8 cellular contexts compared by ENCODE assay signal in the genomic region with DNA sequence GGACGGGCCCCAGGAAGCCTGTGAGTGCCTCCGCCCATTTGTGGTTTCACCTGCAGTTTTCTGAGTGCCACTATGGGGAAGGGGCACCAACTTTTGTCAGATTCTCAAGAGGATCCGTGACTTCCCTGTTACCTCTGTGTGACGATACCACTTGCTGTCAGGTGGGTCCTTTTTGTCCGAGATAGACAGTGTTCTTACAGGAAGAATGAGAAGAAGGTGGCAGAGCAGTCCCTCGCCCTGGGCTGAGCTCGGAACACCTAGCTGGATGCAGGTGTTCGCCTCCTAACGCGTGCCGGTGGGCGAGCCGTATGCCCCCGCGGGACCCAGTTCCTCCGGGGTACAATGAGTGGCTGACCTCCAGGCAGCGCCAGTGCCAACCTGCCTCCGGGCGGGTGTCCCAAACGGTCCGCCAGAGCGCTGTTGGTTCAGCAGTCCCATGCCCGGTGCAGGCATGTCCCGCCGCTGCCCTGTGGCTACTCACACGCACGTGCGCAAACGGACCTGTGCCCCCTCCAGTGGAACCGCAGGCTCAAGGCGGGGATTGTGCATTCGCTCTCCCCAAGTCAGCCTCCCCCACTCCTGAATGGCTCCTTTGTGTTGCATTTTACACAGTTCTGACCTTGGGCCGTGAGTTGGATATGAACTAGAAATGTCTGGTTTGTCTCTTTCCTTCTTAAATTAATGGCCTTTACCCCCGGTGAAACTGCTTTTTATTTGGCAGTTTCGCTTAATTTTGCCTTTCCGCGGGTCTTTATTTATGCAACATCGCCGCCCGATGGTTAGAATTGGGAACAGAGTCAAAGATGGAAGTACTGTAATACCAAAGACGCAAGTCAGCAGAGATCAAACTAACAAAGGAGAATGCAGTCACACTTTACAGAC. TPM values are rescaled to one million over a fixed set of nuclear protein-coding genes. Genes with fewer than 3 reads are reported as not detected.
DNase-seq lines count a peak whose midpoint lies in the region; ATAC-seq and TF ChIP-seq lines count a peak whose summit lies in the region.

No MANE protein-coding gene starts in this region.

- no peaks in the 10 kb centered on the region for H3K27me3 ChIP-seq in Karpas-422 (ENCODE audit: low read length)

- peak overlapping the region; percentile 33 for H3K9ac ChIP-seq in Karpas-422 (ENCODE audit: low read length)

- H3K9me3 Mint-ChIP-seq in natural killer cell: no peaks in the 10 kb centered on the region

- peak; percentile 37; the same call in 1 of the 2 replicates for TF ChIP-seq POLR2A in Raji (IDR thresholded peaks at IDR 0.05; ENCODE audit: insufficient read depth, low read depth, low read length)

- H3K36me3 ChIP-seq in Karpas-422 (ENCODE audit: insufficient read depth, low read length): no peaks in the 10 kb centered on the region

- no peaks in the 10 kb centered on the region for H3K36me3 Mint-ChIP-seq in natural killer cell

- H3K4me3 ChIP-seq in GM12865 (ENCODE audit: low read depth, low read length): peak overlapping the region; percentile 72
- peak overlapping the region; percentile 51; the same call in 1 of the 2 replicates for H3K4me3 ChIP-seq in Karpas-422 (ENCODE audit: low read length)
- peak overlapping the region; percentile 59 for H3K4me3 ChIP-seq in fibroblast of pulmonary artery (replicated peaks; ENCODE audit: low read depth, low read length)

- H3K9me2 ChIP-seq in Karpas-422 (replicated peaks; ENCODE audit: insufficient read depth, low read length): no peaks in the 10 kb centered on the region

- peak overlapping the region; percentile 58 for H2AFZ ChIP-seq in Karpas-422 (ENCODE audit: low read length)

- no peaks in the 10 kb centered on the region for H3K79me2 ChIP-seq in Karpas-422 (ENCODE audit: low read length)

- H4K20me1 ChIP-seq in Karpas-422 (ENCODE audit: insufficient read depth, low read depth, low read length): peaks cover 15% of the 10 kb centered on the region; the same call in 1 of the 2 replicates

- H3K27ac ChIP-seq in Karpas-422 (ENCODE audit: low read length): no peak overlapping the region

- peak; percentile 80 for DNase-seq in GM12865 (ENCODE audit: low read depth)
- peak; percentile 90 for DNase-seq in Karpas-422
- peak; percentile 45 for DNase-seq in activated T-helper 9 cell treated with anti-CD3 and anti-CD28 coated beads, Interleukin-2, amount 50 U/mL, for 16 hours (ENCODE audit: low read depth)
- DNase-seq in fibroblast of pulmonary artery (ENCODE audit: low read depth): peak; percentile 84
- peak; percentile 65 for DNase-seq in natural killer cell
- DNase-seq in stimulated activated naive CD8-positive, alpha-beta T cell treated with anti-CD3 and anti-CD28 coated beads, Interleukin-15, Interleukin-2, amounts not matched to agents 100 U/mL and 50 U/mL, for 24 hours: peak; percentile 74

- TF ChIP-seq CTCF in GM12865 (IDR thresholded peaks at IDR 0.05; ENCODE audit: insufficient read depth, low read depth, low read length, missing control alignments) (peak; percentile 71), fibroblast of pulmonary artery (IDR thresholded peaks at IDR 0.05; ENCODE audit: low read length, missing control alignments) (peak; percentile 65), natural killer cell (IDR thresholded peaks at IDR 0.05) (peak; percentile 97)

- peak; percentile 14 to 28 (median 22) for ATAC-seq in natural killer cell
- ATAC-seq in stimulated activated naive CD8-positive, alpha-beta T cell treated with anti-CD3 and anti-CD28 coated beads, Interleukin-15, Interleukin-2, amounts not matched to agents 100 U/mL and 50 U/mL, for 24 hours: no peak
- no peak for ATAC-seq in GM18502 (IDR thresholded peaks at IDR 0.05; ENCODE audit: poor library complexity, unreplicated experiment)

- no peaks in the 10 kb centered on the region for H3K9me3 ChIP-seq in Karpas-422 (ENCODE audit: low read length)

- peaks cover 28 to 52% of the 10 kb centered on the region in 2 donors for H3K27me3 Mint-ChIP-seq in natural killer cell (ENCODE audit: low read depth in 2 of 2)

- peak overlapping the region; percentile 62 for H3K4me2 ChIP-seq in Karpas-422 (ENCODE audit: low read depth, low read length, poor library complexity, severe bottlenecking)

- intact Hi-C loops in natural killer cell (cut with micrococcal nuclease): loop anchor here (1.0 to 5.0 kb wide), 7 partner anchors 80 to 551 kb away; a partner anchor contains a TSS

- peak overlapping the region; percentile 96 for H3K4me3 Mint-ChIP-seq in natural killer cell

- H3K27ac Mint-ChIP-seq in natural killer cell: peak overlapping the region; percentile 61 to 66

- peaks cover 28 to 43% of the 10 kb centered on the region in 2 donors for H3K4me1 Mint-ChIP-seq in natural killer cell

- peaks cover 15% of the 10 kb centered on the region for H3K4me1 ChIP-seq in Karpas-422 (ENCODE audit: low read length)

RNA-seq across cellular contexts. Expression of a gene that starts 1.1 kb away (rescaled TPM):
- total RNA-seq in Karpas-422 (2014; rRNA removed; shearing (Covaris generic); ENCODE audit: low replicate concordance): not detected in 2 replicates
- total RNA-seq in natural killer cell: 1 to 10 TPM in 2 of 3 donors, under 1 TPM in 1; 0.65 to 1.7 (median 1.1) TPM

Comparison
In these comparisons a context has a peak if more than half of its experiments do, and no peak if none do; other contexts are left out.
1. ATAC-seq: peak in natural killer cell (3 of 3); none in stimulated activated naive CD8-positive, alpha-beta T cell treated with anti-CD3 and anti-CD28 coated beads, Interleukin-15, Interleukin-2, amounts not matched to agents 100 U/mL and 50 U/mL, for 24 hours (single experiment) and GM18502 (single experiment).
2. Peak in every context shown above with its lines, with median percentiles within 50 percentile points of each other: DNase-seq, H3K4me3 ChIP-seq and CTCF ChIP-seq.